Comparison of ENCODE assay signal across 18 cellular contexts in genomic region chr13:66723606-66724005, GRCh38.
"Had no signal": no experiment of that assay in that cellular context is flagged by ENCODE, and none has a peak within 500 bp of the region (broad histone marks: within the 10 kb centered on the region; RNA-seq: fewer than 3 reads in every experiment).

No MANE protein-coding gene starts in this region.

- DNase-seq: activated CD4-positive, alpha-beta T cell treated with anti-CD3 and anti-CD28 coated beads, Interleukin-2, amount 10 ng/mL, durations not matched to agents 24 days and 14 days; activated CD4-positive, CD25-positive, alpha-beta regulatory T cell; activated CD8-positive, alpha-beta T cell treated with anti-CD3 and anti-CD28 coated beads for 36 hours; activated effector memory CD4-positive, alpha-beta T cell treated with Interleukin-2 at 50 U/mL for 16 hours; activated naive CD4-positive, alpha-beta T cell treated with anti-CD3 and anti-CD28 coated beads, Interleukin-2, amount 50 U/mL, for 16 hours; activated T-cell treated with anti-CD3 and anti-CD28 coated beads, Interleukin-2, amount 50 U/mL, for 4 hours; aorta; dermis blood vessel endothelial cell; effector memory CD8-positive, alpha-beta T cell; lower lobe of right lung; nephron progenitor cell; ovary; sigmoid colon; stimulated activated CD4-positive, alpha-beta T cell treated with anti-CD3 and anti-CD28 coated beads, Interleukin-4, amount 100 ng/mL, for 4 hours; T1000; thyroid gland had no signal

- H3K4me3 ChIP-seq: breast epithelium, lower lobe of right lung, ovary, sigmoid colon, thyroid gland had no signal

- H3K27ac ChIP-seq: breast epithelium, lower lobe of right lung, ovary, sigmoid colon, thyroid gland had no signal

- H3K36me3 ChIP-seq: breast epithelium, lower lobe of right lung, ovary, sigmoid colon, thyroid gland had no signal

- ATAC-seq: activated CD8-positive, alpha-beta T cell treated with anti-CD3 and anti-CD28 coated beads for 36 hours; activated T-cell treated with anti-CD3 and anti-CD28 coated beads, Interleukin-2, amount 50 U/mL, for 4 hours; effector memory CD8-positive, alpha-beta T cell; lower lobe of right lung; stimulated activated memory B cell treated with anti-CD40 and anti-IgM and Interleukin-4, amounts not matched to agents 10 μg/mL and 1 μg/mL and 100 μg/mL, for 72 hours had no signal

- H3K27me3 ChIP-seq: breast epithelium, ovary, sigmoid colon, thyroid gland had no signal

- H3K4me1 ChIP-seq: breast epithelium, lower lobe of right lung, sigmoid colon, thyroid gland had no signal

- H3K9me3 ChIP-seq: breast epithelium, lower lobe of right lung, ovary, sigmoid colon, thyroid gland had no signal
